8 cellular contexts compared by ENCODE assay signal in the genomic region with DNA sequence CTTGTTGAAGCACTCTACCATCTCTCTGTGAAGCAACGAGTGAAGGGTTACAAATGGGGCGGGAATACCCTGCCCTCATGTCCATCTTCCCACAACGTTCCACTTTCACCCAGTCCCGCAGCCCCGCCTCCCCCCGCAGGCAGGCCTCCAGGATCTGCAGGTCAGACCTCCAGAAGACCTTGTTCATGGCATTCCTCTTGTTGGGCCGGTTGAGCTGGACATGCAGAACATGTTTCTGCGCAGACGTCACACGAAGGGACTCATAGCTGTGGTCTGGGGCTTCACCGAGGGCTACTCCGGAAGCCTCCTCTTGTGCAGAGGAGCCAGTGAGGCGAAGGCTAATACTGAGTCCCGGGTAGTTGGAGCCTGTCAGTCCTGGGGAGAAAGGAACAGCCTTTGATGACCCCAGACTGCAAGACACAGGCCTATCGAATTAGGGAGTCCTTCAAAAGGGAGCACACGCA. TPM values are rescaled to one million over a fixed set of nuclear protein-coding genes. Genes with fewer than 3 reads are reported as not detected.
DNase-seq lines count a peak whose midpoint lies in the region; ATAC-seq, FAIRE-seq and TF ChIP-seq lines count a peak whose summit lies in the region.

No MANE protein-coding gene starts in this region.

- peak overlapping the region; percentile 74 for H4K5ac ChIP-seq in H1 (ENCODE audit: insufficient read length, low read depth, low read length)

- H3K9ac ChIP-seq in H1 (replicated peaks in 1 of 4; ENCODE audit: extremely low read depth in 1 of 4, low read depth in 3 of 4, low read length in 3 of 4): peak overlapping the region in 3 of 4 experiments; percentile 46 to 79 (median 54); a peak in 5 of 7 replicates

- H4K91ac ChIP-seq in H1 (replicated peaks; ENCODE audit: insufficient read length, low read length): peak overlapping the region; percentile 90

- H3K23me2 ChIP-seq in H1 (ENCODE audit: low read depth, low read length): peaks cover 8% of the 10 kb centered on the region

- CTCF ChIA-PET in H1 (lab: Charles Lee; ENCODE audit: partially characterized antibody): interaction anchor here (1.0 to 2.7 kb wide), 4 partner anchors 11 to 129 kb away, joined by 3 to 11 read pairs (median 4); no protein-coding TSS in a partner anchor

- no peak for FAIRE-seq in H1 (lab: Jason Lieb, UNC)

- TF ChIP-seq CTCF in H1 (IDR thresholded peaks at IDR 0.05; ENCODE audit: control extremely low read depth in 1 of 3, insufficient read depth in 1 of 3, low read depth in 1 of 3, low read length in 3 of 3): no peak

- H4K8ac ChIP-seq in H1 (ENCODE audit: extremely low read depth, insufficient read depth, low read length): no peak overlapping the region; the same call in none of the 2 replicates

- peak; percentile 43 for ATAC-seq in GM21390 (IDR thresholded peaks at IDR 0.05; ENCODE audit: unreplicated experiment)

- H2BK5ac ChIP-seq in H1 (ENCODE audit: low read depth, low read length): peak overlapping the region; percentile 95

- TF ChIP-seq RAD21 in H1 (IDR thresholded peaks at IDR 0.05 in 1 of 2, conservative IDR thresholded peaks at IDR 0.05 in 1 of 2; ENCODE audit: low read depth in 2 of 2, low read length in 2 of 2): no peak

- peak overlapping the region; percentile 63 for H3K4ac ChIP-seq in H1 (replicated peaks; ENCODE audit: insufficient read length, low read depth, low read length)

- peak overlapping the region; percentile 82 for H3K56ac ChIP-seq in H1 (replicated peaks; ENCODE audit: insufficient read length, low read depth, low read length)

- H3K27ac ChIP-seq in H1 (ENCODE audit: low read depth, low read length) (peak overlapping the region; percentile 68; the same call in 1 of the 2 replicates), temporal lobe (ENCODE audit: low read depth, low read length) (peak overlapping the region; percentile 90)

- peak overlapping the region; percentile 94 to 97 for H3K4me2 ChIP-seq in H1 (ENCODE audit: insufficient read depth in 1 of 2, low read depth in 2 of 2, low read length in 2 of 2)

- peak overlapping the region; percentile 88; the same call in 1 of the 2 replicates for H2BK15ac ChIP-seq in H1 (ENCODE audit: low read length)

- peaks cover 5% of the 10 kb centered on the region; the same call in 1 of the 2 replicates for H3K79me1 ChIP-seq in H1 (ENCODE audit: low read depth, low read length)

- H2BK20ac ChIP-seq in H1 (ENCODE audit: low read length): no peak overlapping the region

- peaks cover 0 to 6% (median 1%) of the 10 kb centered on the region in 4 experiments; a peak in 1 of 7 replicates for H3K4me1 ChIP-seq in H1 (replicated peaks in 1 of 4; ENCODE audit: control insufficient read depth in 3 of 4, insufficient read depth in 4 of 4, low read length in 3 of 4)

- no peak overlapping the region for H2AK5ac ChIP-seq in H1 (ENCODE audit: low read depth, low read length)

- POLR2A ChIA-PET in H1 (lab: Charles Lee; ENCODE audit: partially characterized antibody): interaction anchor here (0.6 to 14.2 kb wide), 13 partner anchors 8 to 108 kb away, joined by 3 to 376 read pairs (median 4); a partner anchor contains a TSS

- TF ChIP-seq POLR2A in H1 (IDR thresholded peaks at IDR 0.05; ENCODE audit: control extremely low read depth in 1 of 2, low read depth in 2 of 2, low read length in 2 of 2): no peak; a peak in 1 of 3 replicates

- no peaks in the 10 kb centered on the region for H3K9me3 ChIP-seq in H1 (ENCODE audit: insufficient read depth in 2 of 2, low read depth in 1 of 2, low read length in 1 of 2)

- no peaks in the 10 kb centered on the region for H4K20me1 ChIP-seq in H1 (replicated peaks in 1 of 2; ENCODE audit: control insufficient read depth in 1 of 2, insufficient read depth in 2 of 2, low read length in 2 of 2)

- WGBS in H1 (ENCODE audit: extremely low coverage in 1 of 2, insufficient coverage in 1 of 2, insufficient read length in 1 of 2, insufficient replicate concordance in 2 of 2, low coverage in 1 of 2, low lambda C conversion rate in 2 of 2, missing lambda C conversion rate in 1 of 2), 2 experiments: 24% methylated on average over 16 of the region's 16 CpGs; no CpG with 5 or more reads in 1 of the 2 experiments

- H3K27me3 ChIP-seq in H1 (replicated peaks in 1 of 4; ENCODE audit: control insufficient read depth in 3 of 4, extremely low read depth in 1 of 4, insufficient read depth in 3 of 4, low read length in 3 of 4): no peaks in the 10 kb centered on the region

- H2BK12ac ChIP-seq in H1 (ENCODE audit: low read depth, low read length): peak overlapping the region; percentile 96; the same call in 1 of the 2 replicates

- peak overlapping the region; percentile 73 to 85 (median 82) for H3K4me3 ChIP-seq in H1 (ENCODE audit: extremely low read depth in 1 of 4, insufficient read depth in 2 of 4, low read depth in 3 of 4, low read length in 4 of 4)

- no peak overlapping the region for H2BK120ac ChIP-seq in H1 (replicated peaks; ENCODE audit: low read depth, low read length)

- H3K79me2 ChIP-seq in H1 (ENCODE audit: control insufficient read depth in 1 of 2, insufficient read depth in 2 of 2, low read length in 2 of 2): no peaks in the 10 kb centered on the region

- H3K23ac ChIP-seq in H1 (ENCODE audit: insufficient read length): no peak overlapping the region

- H3K14ac ChIP-seq in H1 (ENCODE audit: insufficient read length): peak overlapping the region; percentile 55

- DNase-seq in NCI-H1417 (lab: John Stamatoyannopoulos, UW) (peak; percentile 22 to 76 (median 61)), NCI-H1417 treated with DMSO at 0.1 percent for 48 hours (lab: John Stamatoyannopoulos, UW) (no peak), HK-2 (ENCODE audit: unreplicated experiment) (peak; percentile 92), SKM-1 treated with dmso at 0.1 percent for 144 hours (lab: John Stamatoyannopoulos, UW; ENCODE audit: unreplicated experiment) (peak; percentile 59), H1 (ENCODE audit: low read depth in 1 of 2, low spot score in 2 of 2) (no peak), lung microvascular endothelial cell (ENCODE audit: low read depth in 2 of 2) (peak; percentile 48 to 77)

- peaks cover 4 to 34% (median 10%) of the 10 kb centered on the region in 4 experiments; a peak in 5 of 8 replicates for H3K36me3 ChIP-seq in H1 (ENCODE audit: control insufficient read depth in 2 of 4, insufficient read depth in 4 of 4, low read length in 3 of 4)

- peak overlapping the region; percentile 86; the same call in 1 of the 2 replicates for H2AFZ ChIP-seq in H1 (ENCODE audit: low read length)

- TF ChIP-seq EP300 in H1 (IDR thresholded peaks at IDR 0.05; ENCODE audit: borderline replicate concordance in 1 of 2, low read depth in 2 of 2, low read length in 2 of 2): no peak

- peak overlapping the region; percentile 92 for H3K18ac ChIP-seq in H1 (ENCODE audit: extremely low read depth, low read length)

RNA-seq across cellular contexts. Expression of a gene that starts 0.4 kb away (rescaled TPM):
- 101 and 103 TPM in 2 replicates for total RNA-seq in H1 (2021; fragmentation: NEBNext Ultra II Directional; extraction: Animal tissue kit (Norgen Biotek cat#: 25700))
- 147 and 173 TPM in 2 replicates for polyA plus RNA-seq in H1 (2011; rRNA removed)
- 160 TPM for polyA plus RNA-seq in H1 (2011; cell fraction: cytosol; rRNA removed)
- polyA plus RNA-seq in H1 (2011; cell fraction: nucleus; rRNA removed): 263 TPM
- 130 to 213 TPM (median 176 TPM) in 4 replicates for polyA plus RNA-seq in H1 (2012, experiment 1 of 2)
- polyA plus RNA-seq in H1 (2012, experiment 2 of 2): 162 TPM
- 191 TPM for polyA plus RNA-seq in H1 (2013, experiment 1 of 2)
- 181 TPM for polyA plus RNA-seq in H1 (2013, experiment 2 of 2)
- polyA minus RNA-seq in H1 (2011; rRNA and poly(A)+ RNA removed): 55.4 and 74.7 TPM in 2 replicates
- polyA minus RNA-seq in H1 (2011; cell fraction: cytosol; rRNA and poly(A)+ RNA removed): 34.3 TPM
- polyA minus RNA-seq in H1 (2011; cell fraction: nucleus; rRNA and poly(A)+ RNA removed): 30.0 TPM
- total RNA-seq in lung microvascular endothelial cell (49.0 and 49.7 TPM in 2 replicates), temporal lobe (13.3 TPM)

RNA-seq across cellular contexts. Expression of a gene that starts 18.4 kb away (rescaled TPM):
- 0.37 and 0.54 TPM in 2 replicates for total RNA-seq in H1 (2021; fragmentation: NEBNext Ultra II Directional; extraction: Animal tissue kit (Norgen Biotek cat#: 25700))
- polyA plus RNA-seq in H1 (2011; rRNA removed): 0.32 and 0.71 TPM in 2 replicates
- polyA plus RNA-seq in H1 (2011; cell fraction: cytosol; rRNA removed): 0.19 TPM
- polyA plus RNA-seq in H1 (2011; cell fraction: nucleus; rRNA removed): 1.3 TPM
- 0.43 to 0.45 TPM in 2 of 4 replicates, not detected in the others for polyA plus RNA-seq in H1 (2012, experiment 1 of 2)
- 0.14 TPM for polyA plus RNA-seq in H1 (2012, experiment 2 of 2)
- polyA plus RNA-seq in H1 (2013, experiment 1 of 2): 0.43 TPM
- 0.13 TPM for polyA plus RNA-seq in H1 (2013, experiment 2 of 2)
- 0.35 and 0.37 TPM in 2 replicates for polyA minus RNA-seq in H1 (2011; rRNA and poly(A)+ RNA removed)
- not detected for polyA minus RNA-seq in H1 (2011; cell fraction: cytosol; rRNA and poly(A)+ RNA removed)
- polyA minus RNA-seq in H1 (2011; cell fraction: nucleus; rRNA and poly(A)+ RNA removed): not detected
- not detected in 2 replicates for total RNA-seq in lung microvascular endothelial cell
- total RNA-seq in temporal lobe: not detected

RNA-seq across cellular contexts. Expression of a gene that starts 18.6 kb away (rescaled TPM):
- total RNA-seq in H1 (2021; fragmentation: NEBNext Ultra II Directional; extraction: Animal tissue kit (Norgen Biotek cat#: 25700)): 711 and 779 TPM in 2 replicates
- polyA plus RNA-seq in H1 (2011; rRNA removed): 403 and 404 TPM in 2 replicates
- polyA plus RNA-seq in H1 (2011; cell fraction: cytosol; rRNA removed): 354 TPM
- polyA plus RNA-seq in H1 (2011; cell fraction: nucleus; rRNA removed): 541 TPM
- polyA plus RNA-seq in H1 (2012, experiment 1 of 2): 683 to 1,004 TPM (median 711 TPM) in 4 replicates
- polyA plus RNA-seq in H1 (2012, experiment 2 of 2): 537 TPM
- 480 TPM for polyA plus RNA-seq in H1 (2013, experiment 1 of 2)
- polyA plus RNA-seq in H1 (2013, experiment 2 of 2): 470 TPM
- polyA minus RNA-seq in H1 (2011; rRNA and poly(A)+ RNA removed): 621 and 711 TPM in 2 replicates
- 351 TPM for polyA minus RNA-seq in H1 (2011; cell fraction: cytosol; rRNA and poly(A)+ RNA removed)
- 254 TPM for polyA minus RNA-seq in H1 (2011; cell fraction: nucleus; rRNA and poly(A)+ RNA removed)
- total RNA-seq in lung microvascular endothelial cell (204 and 211 TPM in 2 replicates), temporal lobe (183 TPM)

RNA-seq across cellular contexts. Expression of a gene that starts 42.2 kb away (rescaled TPM):
- not detected in 2 replicates for total RNA-seq in H1 (2021; fragmentation: NEBNext Ultra II Directional; extraction: Animal tissue kit (Norgen Biotek cat#: 25700))
- polyA plus RNA-seq in H1 (2011; rRNA removed): 3.6 and 6.2 TPM in 2 replicates
- polyA plus RNA-seq in H1 (2011; cell fraction: cytosol; rRNA removed): 4.2 TPM
- 1.9 TPM for polyA plus RNA-seq in H1 (2011; cell fraction: nucleus; rRNA removed)
- polyA plus RNA-seq in H1 (2012, experiment 1 of 2): 1.1 to 2.9 TPM (median 1.6 TPM) in 4 replicates
- polyA plus RNA-seq in H1 (2012, experiment 2 of 2): not detected
- polyA plus RNA-seq in H1 (2013, experiment 1 of 2): 0.85 TPM
- 0.57 TPM for polyA plus RNA-seq in H1 (2013, experiment 2 of 2)
- not detected in 2 replicates for polyA minus RNA-seq in H1 (2011; rRNA and poly(A)+ RNA removed)
- not detected for polyA minus RNA-seq in H1 (2011; cell fraction: cytosol; rRNA and poly(A)+ RNA removed)
- polyA minus RNA-seq in H1 (2011; cell fraction: nucleus; rRNA and poly(A)+ RNA removed): not detected
- not detected in 2 replicates for total RNA-seq in lung microvascular endothelial cell
- 0.74 TPM for total RNA-seq in temporal lobe

RNA-seq across cellular contexts. Expression of a gene that starts 46.9 kb away (rescaled TPM):
- 11.9 and 14.2 TPM in 2 replicates for total RNA-seq in H1 (2021; fragmentation: NEBNext Ultra II Directional; extraction: Animal tissue kit (Norgen Biotek cat#: 25700))
- 11.1 and 13.1 TPM in 2 replicates for polyA plus RNA-seq in H1 (2011; rRNA removed)
- polyA plus RNA-seq in H1 (2011; cell fraction: cytosol; rRNA removed): 11.5 TPM
- 9.9 TPM for polyA plus RNA-seq in H1 (2011; cell fraction: nucleus; rRNA removed)
- polyA plus RNA-seq in H1 (2012, experiment 1 of 2): 8.3 to 13.8 TPM (median 11.4 TPM) in 4 replicates
- polyA plus RNA-seq in H1 (2012, experiment 2 of 2): 16.6 TPM
- polyA plus RNA-seq in H1 (2013, experiment 1 of 2): 12.7 TPM
- polyA plus RNA-seq in H1 (2013, experiment 2 of 2): 10.9 TPM
- polyA minus RNA-seq in H1 (2011; rRNA and poly(A)+ RNA removed): 2.9 and 4.1 TPM in 2 replicates
- 4.3 TPM for polyA minus RNA-seq in H1 (2011; cell fraction: cytosol; rRNA and poly(A)+ RNA removed)
- 6.0 TPM for polyA minus RNA-seq in H1 (2011; cell fraction: nucleus; rRNA and poly(A)+ RNA removed)
- total RNA-seq in lung microvascular endothelial cell (6.1 and 11.7 TPM in 2 replicates), temporal lobe (1.7 TPM)

Comparison
In these comparisons a context has a peak if more than half of its experiments do, and no peak if none do; other contexts are left out.
1. DNase-seq: peak in NCI-H1417 (3 of 3), HK-2 (single experiment), SKM-1 treated with dmso at 0.1 percent for 144 hours (single experiment) and lung microvascular endothelial cell (2 of 2); none in NCI-H1417 treated with DMSO at 0.1 percent for 48 hours (single experiment) and H1 (0 of 2).